Comparison of ENCODE assay signal across 5 cellular contexts in genomic region chr10:47478114-47478513, GRCh38. TPM values are rescaled to one million over a fixed set of nuclear protein-coding genes. Genes with fewer than 3 reads are reported as not detected.
"Had no signal": no experiment of that assay in that cellular context is flagged by ENCODE, and none has a peak within 500 bp of the region (broad histone marks: within the 10 kb centered on the region; RNA-seq: fewer than 3 reads in every experiment).

No MANE protein-coding gene starts in this region.

RNA-seq across cellular contexts. Expression of gene ANXA8, which starts 5.8 kb away (rescaled TPM):
- total RNA-seq: H7, HT-29, K562 had no signal
- polyA plus RNA-seq: K562 had no signal

RNA-seq across cellular contexts. Expression of gene FAM25G, which starts 13.4 kb away (rescaled TPM):
- total RNA-seq: H4, H7, HT-29, IMR-90, K562 had no signal
- polyA plus RNA-seq: IMR-90, K562 had no signal
